In the genomic region with DNA sequence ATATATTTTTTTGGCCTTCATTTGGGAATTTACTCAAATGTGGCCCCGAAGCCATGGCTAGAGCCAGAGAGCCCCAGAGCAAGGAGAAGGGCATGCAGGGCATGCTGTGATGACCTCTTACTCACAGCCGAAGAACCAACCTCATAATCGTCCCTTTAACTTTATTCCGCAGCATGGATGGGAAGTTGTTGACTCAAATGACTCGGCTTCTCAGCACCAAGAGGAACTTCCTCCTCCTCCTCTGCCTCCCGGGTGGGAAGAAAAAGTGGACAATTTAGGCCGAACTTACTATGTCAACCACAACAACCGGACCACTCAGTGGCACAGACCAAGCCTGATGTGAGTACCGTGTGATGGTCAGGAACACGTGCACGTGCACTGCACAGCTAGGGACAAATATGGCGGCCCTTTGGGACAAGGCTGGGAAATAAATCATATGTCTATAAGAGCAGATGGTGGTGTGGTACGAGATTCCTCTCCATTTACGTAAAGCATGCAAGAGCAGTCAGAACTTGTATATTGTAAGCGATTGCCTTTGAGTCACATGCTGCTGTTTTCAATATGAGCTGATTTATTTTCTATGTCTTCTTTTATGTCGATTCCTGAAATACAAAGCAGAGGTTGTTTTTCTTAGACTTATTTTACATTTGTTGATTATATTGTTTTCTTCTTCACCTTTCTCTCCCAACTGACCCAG, we compare ENCODE assay signal across 23 cellular contexts.
"Had no signal": no experiment of that assay in that cellular context is flagged by ENCODE, and none has a peak within 500 bp of the region (broad histone marks: within the 10 kb centered on the region; RNA-seq: fewer than 3 reads in every experiment).

No MANE protein-coding gene starts in this region.

- DNase-seq: cortex of kidney; dorsolateral prefrontal cortex; effector CD8-positive, alpha-beta T cell; foreskin melanocyte; heart left ventricle; hippocampal formation; left colon; left ventricle myocardium superior; mesendoderm; naive B cell; nephron progenitor cell; psoas muscle; retina; sigmoid colon; small intestine; stimulated activated CD4-positive, alpha-beta T cell treated with anti-CD3 and anti-CD28 coated beads, Interleukin-12 subunit alpha, Interleukin-12 subunit beta, amount 100 ng/mL, for 4 hours; stimulated activated CD4-positive, alpha-beta T cell treated with anti-CD3 and anti-CD28 coated beads, Interleukin-2, amount 100 ng/mL, for 48 hours; stimulated activated naive CD8-positive, alpha-beta T cell treated with anti-CD3 and anti-CD28 coated beads, Interleukin-15, Interleukin-2, amounts not matched to agents 100 U/mL and 50 U/mL, for 24 hours; tibial artery; upper lobe of left lung had no signal

- H3K4me1 ChIP-seq: parathyroid adenoma, tibial artery, vagina had no signal

- H3K27ac ChIP-seq: dorsolateral prefrontal cortex, heart left ventricle, parathyroid adenoma, psoas muscle, sigmoid colon, tibial artery, upper lobe of left lung, vagina had no signal

- ATAC-seq: left colon; left ventricle myocardium superior; stimulated activated naive CD8-positive, alpha-beta T cell treated with anti-CD3 and anti-CD28 coated beads, Interleukin-15, Interleukin-2, amounts not matched to agents 100 U/mL and 50 U/mL, for 24 hours had no signal

- H3K27me3 ChIP-seq: dorsolateral prefrontal cortex, heart left ventricle, sigmoid colon, tibial artery, upper lobe of left lung, vagina had no signal

- H3K79me2 ChIP-seq: parathyroid adenoma had no signal

- H3K27ac Mint-ChIP-seq: naive B cell, nephron progenitor cell had no signal

- H2AFZ ChIP-seq: parathyroid adenoma had no signal

- H3K9me3 Mint-ChIP-seq: naive B cell, nephron progenitor cell had no signal

- H3K4me3 Mint-ChIP-seq: naive B cell, nephron progenitor cell had no signal

- H3K36me3 ChIP-seq: tibial artery, vagina had no signal

- H3K4me3 ChIP-seq: dorsolateral prefrontal cortex, heart left ventricle, lung, psoas muscle, sigmoid colon, tibial artery, upper lobe of left lung, vagina had no signal

- H3K4me1 Mint-ChIP-seq: naive B cell, nephron progenitor cell had no signal
